ENCODE assay signal across 22 cellular contexts in the genomic region with DNA sequence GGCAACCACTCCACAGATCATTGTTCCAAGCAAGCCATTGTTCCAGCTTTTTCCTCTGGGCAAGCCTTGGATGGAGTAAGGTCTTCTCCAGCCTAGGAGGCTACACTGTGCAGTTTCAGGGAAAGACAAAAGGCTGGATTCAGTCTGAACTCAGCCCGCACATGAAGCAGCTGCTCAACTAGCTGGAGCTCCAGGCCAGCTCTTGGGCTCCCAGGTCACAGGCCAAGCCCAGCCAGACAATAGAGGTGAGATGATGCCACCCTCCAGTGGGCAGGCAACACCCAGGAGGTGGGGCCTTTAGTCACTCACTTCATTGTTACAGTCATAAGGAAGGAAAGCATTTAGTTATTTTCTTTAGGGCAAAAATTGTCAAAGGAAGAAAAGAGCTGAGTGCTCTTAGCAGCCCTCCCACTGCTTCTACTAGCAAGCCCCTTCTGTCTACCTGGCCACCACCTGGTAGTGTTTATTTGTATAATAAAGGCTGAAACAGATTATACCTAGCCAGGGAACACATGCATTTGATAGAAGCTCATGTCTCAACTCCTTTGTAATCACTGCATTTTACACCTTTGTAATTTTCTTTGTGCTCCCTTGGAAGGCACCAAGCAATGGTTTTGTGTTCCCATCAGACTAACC.
DNase-seq lines count a peak whose midpoint lies in the region; ATAC-seq lines count a peak whose summit lies in the region.
"Had no signal": no experiment of that assay in that cellular context is flagged by ENCODE, and none has a peak within 500 bp of the region (broad histone marks: within the 10 kb centered on the region; RNA-seq: fewer than 3 reads in every experiment).

No MANE protein-coding gene starts in this region.

- peak; percentile 20 for DNase-seq in DMS53 (lab: John Stamatoyannopoulos, UW)
- no peak for DNase-seq in DMS53 treated with DMSO at 0.1 percent for 48 hours (lab: John Stamatoyannopoulos, UW; ENCODE audit: unreplicated experiment)
- peak; percentile 81 for DNase-seq in NCI-H345 (lab: John Stamatoyannopoulos, UW)
- no peak for DNase-seq in epithelial cell of prostate (ENCODE audit: low read depth, low spot score)
- DNase-seq in pons (ENCODE audit: low spot score), result peak; percentile 31
- DNase-seq in NCI-H1436 treated with DMSO at 0.1 percent for 48 hours (lab: John Stamatoyannopoulos, UW), result no peak
- no peak for DNase-seq in HuH-7.5 (ENCODE audit: low spot score)
- DNase-seq: activated naive CD4-positive, alpha-beta T cell treated with anti-CD3 and anti-CD28 coated beads, Interleukin-2, amount 50 U/mL, for 16 hours; activated T-cell treated with anti-CD3 and anti-CD28 coated beads, Interleukin-2, amount 50 U/mL, for 72 hours; AML-193; NCI-H1105 treated with DMSO at 0.1 percent for 48 hours; NCI-H226; stimulated activated naive CD8-positive, alpha-beta T cell treated with anti-CD3 and anti-CD28 coated beads, Interleukin-15, Interleukin-2, amounts not matched to agents 100 U/mL and 50 U/mL, for 24 hours; trophoblast cell had no signal

- ATAC-seq in GM21515 (IDR thresholded peaks at IDR 0.05; ENCODE audit: unreplicated experiment), result no peak
- ATAC-seq: activated CD4-positive, CD25-positive, alpha-beta regulatory T cell treated with anti-CD3 and anti-CD28 coated beads, Interleukin-2, amount 50 U/mL, for 24 hours; activated T-cell treated with anti-CD3 and anti-CD28 coated beads, Interleukin-2, amount 50 U/mL, for 72 hours; HepG2; left lobe of liver; stimulated activated naive CD8-positive, alpha-beta T cell treated with anti-CD3 and anti-CD28 coated beads, Interleukin-15, Interleukin-2, amounts not matched to agents 100 U/mL and 50 U/mL, for 24 hours had no signal

- peak overlapping the region; percentile 41 for H3K27ac ChIP-seq in epithelial cell of prostate
- H3K27ac ChIP-seq: 22Rv1, esophagus muscularis mucosa, prostate gland, RWPE1 had no signal

Comparison
In these comparisons a context has a peak if more than half of its experiments do, and no peak if none do; other contexts are left out.
1. DNase-seq: peak in DMS53 (single experiment), NCI-H345 (single experiment) and pons (single experiment); none in DMS53 treated with DMSO at 0.1 percent for 48 hours (single experiment), epithelial cell of prostate (single experiment), NCI-H1436 treated with DMSO at 0.1 percent for 48 hours (single experiment) and HuH-7.5 (single experiment).